ENCODE assay signal across 1 cellular context in the genomic region with DNA sequence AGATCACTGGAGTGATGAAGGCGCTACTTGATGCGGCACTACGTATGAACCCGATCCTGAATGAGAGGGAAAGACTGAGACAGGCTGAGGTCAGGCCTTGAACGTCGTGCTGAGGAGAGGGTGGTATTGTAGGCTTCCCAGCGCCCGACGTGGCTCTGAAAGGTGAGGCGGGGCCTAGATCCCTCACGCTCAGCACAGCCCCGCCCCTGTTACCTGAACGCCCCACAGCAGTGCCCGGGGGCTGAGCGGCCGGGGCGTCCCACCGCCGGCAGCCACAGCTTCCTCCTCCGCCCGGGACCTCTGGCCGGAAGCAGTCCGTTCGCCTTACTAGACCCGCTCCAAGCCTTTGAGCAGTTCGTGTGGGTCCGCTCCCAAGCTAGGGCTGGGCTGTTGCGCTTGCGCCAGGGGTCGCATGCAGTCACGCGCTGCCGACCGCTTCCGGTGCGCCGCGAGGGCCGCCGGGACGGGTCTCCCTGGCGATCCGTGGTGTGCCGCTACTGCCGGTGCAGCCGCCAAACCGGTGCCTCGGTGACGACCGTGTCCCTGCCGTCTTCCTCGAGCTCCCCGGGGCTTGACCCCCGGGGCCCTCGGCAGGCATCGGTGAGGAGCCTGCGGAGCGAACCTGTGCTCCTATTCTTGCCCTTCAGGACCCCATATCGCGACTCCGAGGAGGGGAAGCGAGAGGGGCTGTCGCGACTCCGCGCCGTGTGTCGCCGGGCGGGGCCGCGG.
A peak's percentile ranks its signal among the peaks of the same experiment; 100 is the strongest.
TF ChIP-seq lines count a peak whose summit lies in the region.

A gene with protein sequence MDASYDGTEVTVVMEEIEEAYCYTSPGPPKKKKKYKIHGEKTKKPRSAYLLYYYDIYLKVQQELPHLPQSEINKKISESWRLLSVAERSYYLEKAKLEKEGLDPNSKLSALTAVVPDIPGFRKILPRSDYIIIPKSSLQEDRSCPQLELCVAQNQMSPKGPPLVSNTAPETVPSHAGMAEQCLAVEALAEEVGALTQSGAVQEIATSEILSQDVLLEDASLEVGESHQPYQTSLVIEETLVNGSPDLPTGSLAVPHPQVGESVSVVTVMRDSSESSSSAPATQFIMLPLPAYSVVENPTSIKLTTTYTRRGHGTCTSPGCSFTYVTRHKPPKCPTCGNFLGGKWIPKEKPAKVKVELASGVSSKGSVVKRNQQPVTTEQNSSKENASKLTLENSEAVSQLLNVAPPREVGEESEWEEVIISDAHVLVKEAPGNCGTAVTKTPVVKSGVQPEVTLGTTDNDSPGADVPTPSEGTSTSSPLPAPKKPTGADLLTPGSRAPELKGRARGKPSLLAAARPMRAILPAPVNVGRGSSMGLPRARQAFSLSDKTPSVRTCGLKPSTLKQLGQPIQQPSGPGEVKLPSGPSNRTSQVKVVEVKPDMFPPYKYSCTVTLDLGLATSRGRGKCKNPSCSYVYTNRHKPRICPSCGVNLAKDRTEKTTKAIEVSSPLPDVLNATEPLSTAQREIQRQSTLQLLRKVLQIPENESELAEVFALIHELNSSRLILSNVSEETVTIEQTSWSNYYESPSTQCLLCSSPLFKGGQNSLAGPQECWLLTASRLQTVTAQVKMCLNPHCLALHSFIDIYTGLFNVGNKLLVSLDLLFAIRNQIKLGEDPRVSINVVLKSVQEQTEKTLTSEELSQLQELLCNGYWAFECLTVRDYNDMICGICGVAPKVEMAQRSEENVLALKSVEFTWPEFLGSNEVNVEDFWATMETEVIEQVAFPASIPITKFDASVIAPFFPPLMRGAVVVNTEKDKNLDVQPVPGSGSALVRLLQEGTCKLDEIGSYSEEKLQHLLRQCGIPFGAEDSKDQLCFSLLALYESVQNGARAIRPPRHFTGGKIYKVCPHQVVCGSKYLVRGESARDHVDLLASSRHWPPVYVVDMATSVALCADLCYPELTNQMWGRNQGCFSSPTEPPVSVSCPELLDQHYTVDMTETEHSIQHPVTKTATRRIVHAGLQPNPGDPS (N-terminal part only) (plus strand): TSS at position 479 of the 729 bp plus-strand sequence. CDS start 4,114 bp downstream, outside the sequence.
A gene (minus strand): TSS at position 394 of the 729 bp plus-strand sequence. CDS start 4,306 bp downstream, outside the sequence.

TF ChIP-seq in K562, 482 proteins besides CTCF, POLR2A, EP300 and RAD21 (continued from another document and continues in another):
- TF ChIP-seq, protein P1, sequence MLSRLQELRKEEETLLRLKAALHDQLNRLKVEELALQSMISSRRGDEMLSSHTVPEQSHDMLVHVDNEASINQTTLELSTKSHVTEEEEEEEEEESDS (CRISPR knock-in tag; IDR thresholded peaks at IDR 0.05) = no peak
- TF ChIP-seq CREBBP (IDR thresholded peaks at IDR 0.05; ENCODE audit: low read depth, low read length) (no peak), TAF7 (tag; IDR thresholded peaks at IDR 0.05) (no peak; the same call in 1 of the 2 replicates), OTX1 (CRISPR knock-in tag; IDR thresholded peaks at IDR 0.05) (no peak), XRCC3 (IDR thresholded peaks at IDR 0.05) (no peak), DACH1 (IDR thresholded peaks at IDR 0.05; ENCODE audit: partially characterized antibody) (no peak), MYC (IDR thresholded peaks at IDR 0.05; ENCODE audit: low read depth, low read length) (peak; percentile 94), MYC (CRISPR knock-in tag; IDR thresholded peaks at IDR 0.05; ENCODE audit: borderline replicate concordance, low read depth) (peak; percentile 69; the same call in 1 of the 2 replicates), SMARCB1 (IDR thresholded peaks at IDR 0.05; ENCODE audit: insufficient read length, low read depth) (no peak), ZNF583 (CRISPR knock-in tag; IDR thresholded peaks at IDR 0.05) (no peak), ZNF586 (CRISPR knock-in tag; conservative IDR thresholded peaks at IDR 0.05) (no peak), ELF1 (tag; IDR thresholded peaks at IDR 0.05) (peak; percentile 86), CBFB (CRISPR knock-in tag; IDR thresholded peaks at IDR 0.05) (no peak), MEF2D (tag; conservative IDR thresholded peaks at IDR 0.05; ENCODE audit: low read depth) (no peak), MAFK (IDR thresholded peaks at IDR 0.05; ENCODE audit: low read length) (no peak), CBX1 (IDR thresholded peaks at IDR 0.05; ENCODE audit: low read depth) (peak; percentile 83), MED1 (CRISPR knock-in tag; IDR thresholded peaks at IDR 0.05; ENCODE audit: borderline replicate concordance) (no peak), ZNF146 (CRISPR knock-in tag; IDR thresholded peaks at IDR 0.05; ENCODE audit: unreplicated experiment) (peak; percentile 2), L3MBTL2 (IDR thresholded peaks at IDR 0.05) (peak; percentile 79), ETV6 (IDR thresholded peaks at IDR 0.05; ENCODE audit: borderline replicate concordance in 1 of 2, low read depth in 2 of 2, low read length in 1 of 2) (peak in 1 of 2 experiments; percentile 38; a peak in 1 of 4 replicates), ETV6 (CRISPR knock-in tag; IDR thresholded peaks at IDR 0.05; ENCODE audit: borderline replicate concordance) (0 out of 2 replicates have a peak, but pooled peaks have one; percentile 41), BACH1 (tag; IDR thresholded peaks at IDR 0.05) (no peak), GABPB2 (CRISPR knock-in tag; conservative IDR thresholded peaks at IDR 0.05) (no peak), THRAP3 (IDR thresholded peaks at IDR 0.05; ENCODE audit: borderline replicate concordance) (no peak), HOXB6 (CRISPR knock-in tag; IDR thresholded peaks at IDR 0.05; ENCODE audit: borderline replicate concordance) (no peak), HDAC3 (IDR thresholded peaks at IDR 0.05; ENCODE audit: borderline replicate concordance, partially characterized antibody) (no peak), ETV5 (CRISPR knock-in tag; IDR thresholded peaks at IDR 0.05; ENCODE audit: low read depth) (peak; percentile 91; the same call in 1 of the 2 replicates), EZH2 (IDR thresholded peaks at IDR 0.05; ENCODE audit: borderline replicate concordance, low read depth, low read length) (no peak), ZNF140 (CRISPR knock-in tag; IDR thresholded peaks at IDR 0.05) (no peak), RBM39 (optimal IDR thresholded peaks at IDR 0.05; ENCODE audit: low read depth, low read length) (no peak), POLR3G (IDR thresholded peaks at IDR 0.05; ENCODE audit: extremely low read depth, insufficient read length, insufficient replicate concordance) (no peak), TAL1 (IDR thresholded peaks at IDR 0.05) (no peak), RNF2 (IDR thresholded peaks at IDR 0.05) (peak; percentile 82)
- TF ChIP-seq, protein P2, sequence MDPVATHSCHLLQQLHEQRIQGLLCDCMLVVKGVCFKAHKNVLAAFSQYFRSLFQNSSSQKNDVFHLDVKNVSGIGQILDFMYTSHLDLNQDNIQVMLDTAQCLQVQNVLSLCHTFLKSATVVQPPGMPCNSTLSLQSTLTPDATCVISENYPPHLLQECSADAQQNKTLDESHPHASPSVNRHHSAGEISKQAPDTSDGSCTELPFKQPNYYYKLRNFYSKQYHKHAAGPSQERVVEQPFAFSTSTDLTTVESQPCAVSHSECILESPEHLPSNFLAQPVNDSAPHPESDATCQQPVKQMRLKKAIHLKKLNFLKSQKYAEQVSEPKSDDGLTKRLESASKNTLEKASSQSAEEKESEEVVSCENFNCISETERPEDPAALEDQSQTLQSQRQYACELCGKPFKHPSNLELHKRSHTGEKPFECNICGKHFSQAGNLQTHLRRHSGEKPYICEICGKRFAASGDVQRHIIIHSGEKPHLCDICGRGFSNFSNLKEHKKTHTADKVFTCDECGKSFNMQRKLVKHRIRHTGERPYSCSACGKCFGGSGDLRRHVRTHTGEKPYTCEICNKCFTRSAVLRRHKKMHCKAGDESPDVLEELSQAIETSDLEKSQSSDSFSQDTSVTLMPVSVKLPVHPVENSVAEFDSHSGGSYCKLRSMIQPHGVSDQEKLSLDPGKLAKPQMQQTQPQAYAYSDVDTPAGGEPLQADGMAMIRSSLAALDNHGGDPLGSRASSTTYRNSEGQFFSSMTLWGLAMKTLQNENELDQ (CRISPR knock-in tag; IDR thresholded peaks at IDR 0.05; ENCODE audit: borderline replicate concordance) = 0 out of 2 replicates have a peak, but pooled peaks have one; percentile 80
- TF ChIP-seq, protein P3, sequence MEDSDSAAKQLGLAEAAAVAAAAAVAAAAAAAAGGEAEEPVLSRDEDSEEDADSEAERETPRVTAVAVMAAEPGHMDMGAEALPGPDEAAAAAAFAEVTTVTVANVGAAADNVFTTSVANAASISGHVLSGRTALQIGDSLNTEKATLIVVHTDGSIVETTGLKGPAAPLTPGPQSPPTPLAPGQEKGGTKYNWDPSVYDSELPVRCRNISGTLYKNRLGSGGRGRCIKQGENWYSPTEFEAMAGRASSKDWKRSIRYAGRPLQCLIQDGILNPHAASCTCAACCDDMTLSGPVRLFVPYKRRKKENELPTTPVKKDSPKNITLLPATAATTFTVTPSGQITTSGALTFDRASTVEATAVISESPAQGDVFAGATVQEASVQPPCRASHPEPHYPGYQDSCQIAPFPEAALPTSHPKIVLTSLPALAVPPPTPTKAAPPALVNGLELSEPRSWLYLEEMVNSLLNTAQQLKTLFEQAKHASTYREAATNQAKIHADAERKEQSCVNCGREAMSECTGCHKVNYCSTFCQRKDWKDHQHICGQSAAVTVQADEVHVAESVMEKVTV (CRISPR knock-in tag; IDR thresholded peaks at IDR 0.05) = no peak
- TF ChIP-seq, protein P4, sequence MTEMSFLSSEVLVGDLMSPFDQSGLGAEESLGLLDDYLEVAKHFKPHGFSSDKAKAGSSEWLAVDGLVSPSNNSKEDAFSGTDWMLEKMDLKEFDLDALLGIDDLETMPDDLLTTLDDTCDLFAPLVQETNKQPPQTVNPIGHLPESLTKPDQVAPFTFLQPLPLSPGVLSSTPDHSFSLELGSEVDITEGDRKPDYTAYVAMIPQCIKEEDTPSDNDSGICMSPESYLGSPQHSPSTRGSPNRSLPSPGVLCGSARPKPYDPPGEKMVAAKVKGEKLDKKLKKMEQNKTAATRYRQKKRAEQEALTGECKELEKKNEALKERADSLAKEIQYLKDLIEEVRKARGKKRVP (CRISPR knock-in tag; IDR thresholded peaks at IDR 0.05) = no peak
- TF ChIP-seq, protein P5, sequence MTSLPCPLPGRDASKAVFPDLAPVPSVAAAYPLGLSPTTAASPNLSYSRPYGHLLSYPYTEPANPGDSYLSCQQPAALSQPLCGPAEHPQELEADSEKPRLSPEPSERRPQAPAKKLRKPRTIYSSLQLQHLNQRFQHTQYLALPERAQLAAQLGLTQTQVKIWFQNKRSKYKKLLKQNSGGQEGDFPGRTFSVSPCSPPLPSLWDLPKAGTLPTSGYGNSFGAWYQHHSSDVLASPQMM (CRISPR knock-in tag; IDR thresholded peaks at IDR 0.05) = no peak
- TF ChIP-seq, protein P6, sequence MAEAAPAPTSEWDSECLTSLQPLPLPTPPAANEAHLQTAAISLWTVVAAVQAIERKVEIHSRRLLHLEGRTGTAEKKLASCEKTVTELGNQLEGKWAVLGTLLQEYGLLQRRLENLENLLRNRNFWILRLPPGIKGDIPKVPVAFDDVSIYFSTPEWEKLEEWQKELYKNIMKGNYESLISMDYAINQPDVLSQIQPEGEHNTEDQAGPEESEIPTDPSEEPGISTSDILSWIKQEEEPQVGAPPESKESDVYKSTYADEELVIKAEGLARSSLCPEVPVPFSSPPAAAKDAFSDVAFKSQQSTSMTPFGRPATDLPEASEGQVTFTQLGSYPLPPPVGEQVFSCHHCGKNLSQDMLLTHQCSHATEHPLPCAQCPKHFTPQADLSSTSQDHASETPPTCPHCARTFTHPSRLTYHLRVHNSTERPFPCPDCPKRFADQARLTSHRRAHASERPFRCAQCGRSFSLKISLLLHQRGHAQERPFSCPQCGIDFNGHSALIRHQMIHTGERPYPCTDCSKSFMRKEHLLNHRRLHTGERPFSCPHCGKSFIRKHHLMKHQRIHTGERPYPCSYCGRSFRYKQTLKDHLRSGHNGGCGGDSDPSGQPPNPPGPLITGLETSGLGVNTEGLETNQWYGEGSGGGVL (CRISPR knock-in tag; IDR thresholded peaks at IDR 0.05) = no peak
- TF ChIP-seq, protein P7, sequence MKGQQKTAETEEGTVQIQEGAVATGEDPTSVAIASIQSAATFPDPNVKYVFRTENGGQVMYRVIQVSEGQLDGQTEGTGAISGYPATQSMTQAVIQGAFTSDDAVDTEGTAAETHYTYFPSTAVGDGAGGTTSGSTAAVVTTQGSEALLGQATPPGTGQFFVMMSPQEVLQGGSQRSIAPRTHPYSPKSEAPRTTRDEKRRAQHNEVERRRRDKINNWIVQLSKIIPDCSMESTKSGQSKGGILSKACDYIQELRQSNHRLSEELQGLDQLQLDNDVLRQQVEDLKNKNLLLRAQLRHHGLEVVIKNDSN (CRISPR knock-in tag; IDR thresholded peaks at IDR 0.05) = peak; percentile 96
- TF ChIP-seq, protein P8, sequence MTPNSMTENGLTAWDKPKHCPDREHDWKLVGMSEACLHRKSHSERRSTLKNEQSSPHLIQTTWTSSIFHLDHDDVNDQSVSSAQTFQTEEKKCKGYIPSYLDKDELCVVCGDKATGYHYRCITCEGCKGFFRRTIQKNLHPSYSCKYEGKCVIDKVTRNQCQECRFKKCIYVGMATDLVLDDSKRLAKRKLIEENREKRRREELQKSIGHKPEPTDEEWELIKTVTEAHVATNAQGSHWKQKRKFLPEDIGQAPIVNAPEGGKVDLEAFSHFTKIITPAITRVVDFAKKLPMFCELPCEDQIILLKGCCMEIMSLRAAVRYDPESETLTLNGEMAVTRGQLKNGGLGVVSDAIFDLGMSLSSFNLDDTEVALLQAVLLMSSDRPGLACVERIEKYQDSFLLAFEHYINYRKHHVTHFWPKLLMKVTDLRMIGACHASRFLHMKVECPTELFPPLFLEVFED (CRISPR knock-in tag; conservative IDR thresholded peaks at IDR 0.05) = no peak
- TF ChIP-seq, protein P9, sequence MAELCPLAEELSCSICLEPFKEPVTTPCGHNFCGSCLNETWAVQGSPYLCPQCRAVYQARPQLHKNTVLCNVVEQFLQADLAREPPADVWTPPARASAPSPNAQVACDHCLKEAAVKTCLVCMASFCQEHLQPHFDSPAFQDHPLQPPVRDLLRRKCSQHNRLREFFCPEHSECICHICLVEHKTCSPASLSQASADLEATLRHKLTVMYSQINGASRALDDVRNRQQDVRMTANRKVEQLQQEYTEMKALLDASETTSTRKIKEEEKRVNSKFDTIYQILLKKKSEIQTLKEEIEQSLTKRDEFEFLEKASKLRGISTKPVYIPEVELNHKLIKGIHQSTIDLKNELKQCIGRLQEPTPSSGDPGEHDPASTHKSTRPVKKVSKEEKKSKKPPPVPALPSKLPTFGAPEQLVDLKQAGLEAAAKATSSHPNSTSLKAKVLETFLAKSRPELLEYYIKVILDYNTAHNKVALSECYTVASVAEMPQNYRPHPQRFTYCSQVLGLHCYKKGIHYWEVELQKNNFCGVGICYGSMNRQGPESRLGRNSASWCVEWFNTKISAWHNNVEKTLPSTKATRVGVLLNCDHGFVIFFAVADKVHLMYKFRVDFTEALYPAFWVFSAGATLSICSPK (IDR thresholded peaks at IDR 0.05; ENCODE audit: borderline replicate concordance) = no peak
